20 cellular contexts compared by ENCODE assay signal in genomic region chr14:95353007-95353406, GRCh38. TPM values are rescaled to one million over a fixed set of nuclear protein-coding genes. Genes with fewer than 3 reads are reported as not detected.
DNase-seq lines count a peak whose midpoint lies in the region; ATAC-seq, FAIRE-seq and TF ChIP-seq lines count a peak whose summit lies in the region.
"Had no signal": no experiment of that assay in that cellular context is flagged by ENCODE, and none has a peak within 500 bp of the region (broad histone marks: within the 10 kb centered on the region; RNA-seq: fewer than 3 reads in every experiment).

No MANE protein-coding gene starts in this region.

- no peaks in the 10 kb centered on the region for H3K36me3 ChIP-seq in HEK293 (ENCODE audit: control insufficient read depth in 2 of 2, insufficient read depth in 1 of 2, low read length in 2 of 2)
- H3K36me3 ChIP-seq: BE2C; BLaER1 treated with 17β-estradiol and CSF1 and Interleukin-3, amounts not matched to agents 10 nM and 100 nM had no signal

- H3K4me2 ChIP-seq in A549: no peak overlapping the region

- no peak overlapping the region for H3K4me3 ChIP-seq in A549
- H3K4me3 ChIP-seq in HEK293 (ENCODE audit: low read depth, low read length): no peak overlapping the region
- H3K4me3 ChIP-seq: BLaER1 treated with 17β-estradiol and CSF1 and Interleukin-3, amounts not matched to agents 10 nM and 100 nM had no signal

- no peak overlapping the region for H3K27ac Mint-ChIP-seq in osteocyte (ENCODE audit: unreplicated experiment)
- H3K27ac Mint-ChIP-seq: CD4-positive, alpha-beta T cell; CD8-positive, alpha-beta T cell had no signal

- H3K9me3 Mint-ChIP-seq in osteocyte (ENCODE audit: unreplicated experiment): peaks cover 10% of the 10 kb centered on the region

- DNase-seq in A549 (ENCODE audit: low read depth in 1 of 2, low spot score in 1 of 2) (no peak), osteocyte (ENCODE audit: extremely low spot score, unreplicated experiment) (peak; percentile 15)
- DNase-seq: 8988T; ACHN; BE2C; Caco-2; Calu3; CD4-positive, alpha-beta T cell; CD8-positive, alpha-beta T cell; DMS79 treated with DMSO at 0.1 percent for 48 hours; GF-D8 had no signal

- no peak for ATAC-seq in A549
- no peak for ATAC-seq in GM21367 (IDR thresholded peaks at IDR 0.05; ENCODE audit: unreplicated experiment)
- ATAC-seq in HG03378 (IDR thresholded peaks at IDR 0.05; ENCODE audit: unreplicated experiment): no peak
- ATAC-seq in GM21619 (IDR thresholded peaks at IDR 0.05; ENCODE audit: unreplicated experiment): no peak
- no peak for ATAC-seq in HG03571 (IDR thresholded peaks at IDR 0.05; ENCODE audit: unreplicated experiment)
- ATAC-seq: CD8-positive, alpha-beta T cell had no signal

- peaks cover 17% of the 10 kb centered on the region; the same call in 2 of the 3 replicates for H3K9me3 ChIP-seq in A549
- H3K9me3 ChIP-seq in HEK293 (ENCODE audit: control insufficient read depth, insufficient read depth, low read depth, low read length): no peaks in the 10 kb centered on the region
- H3K9me3 ChIP-seq: BE2C, Caco-2 had no signal

- no peaks in the 10 kb centered on the region for H3K36me3 Mint-ChIP-seq in osteocyte (ENCODE audit: unreplicated experiment)
- H3K36me3 Mint-ChIP-seq: CD8-positive, alpha-beta T cell had no signal

- H3K4me1 ChIP-seq in A549 (no peaks in the 10 kb centered on the region), HEK293 (ENCODE audit: control insufficient read depth, insufficient read depth, low read length) (no peaks in the 10 kb centered on the region)
- H3K4me1 ChIP-seq: BE2C, Caco-2 had no signal

- no peak for FAIRE-seq in A549 (lab: Jason Lieb, UNC)
- FAIRE-seq: D721Med, G401.6 had no signal

- POLR2A ChIA-PET in A549 (lab: Yijun Ruan, JAX): no interaction called here
- POLR2A ChIA-PET in HEK293 (lab: Yijun Ruan, JAX): no interaction called here

- H3K27ac ChIP-seq in A549 (no peak overlapping the region), HEK293 (ENCODE audit: extremely low read depth, low read depth, low read length) (no peak overlapping the region)
- H3K27ac ChIP-seq: C4-2B had no signal

- no peak for TF ChIP-seq EP300 in A549 (IDR thresholded peaks at IDR 0.05)

- no peak for TF ChIP-seq POLR2A in A549 (IDR thresholded peaks at IDR 0.05; ENCODE audit: low read length)

- no peak for TF ChIP-seq RAD21 in A549 (conservative IDR thresholded peaks at IDR 0.05 in 1 of 2, IDR thresholded peaks at IDR 0.05 in 1 of 2)

- no peak overlapping the region for H3K4me3 Mint-ChIP-seq in osteocyte (ENCODE audit: unreplicated experiment)
- H3K4me3 Mint-ChIP-seq: CD4-positive, alpha-beta T cell; CD8-positive, alpha-beta T cell had no signal

- no peaks in the 10 kb centered on the region for H3K4me1 Mint-ChIP-seq in osteocyte (ENCODE audit: unreplicated experiment)

- 67% methylated on average over 1 of the region's 1 CpG for WGBS in A549 (ENCODE audit: missing lambda C conversion rate)

- CTCF ChIA-PET in A549 (lab: Yijun Ruan, JAX): interaction anchor here (1.5 to 1.8 kb wide), 2 partner anchors 24 to 27 kb away, joined by 4 read pairs; no protein-coding TSS in a partner anchor
- CTCF ChIA-PET in HEK293 (lab: Yijun Ruan, JAX): no interaction called here

- TF ChIP-seq CTCF in A549 (IDR thresholded peaks at IDR 0.05): no peak
- TF ChIP-seq CTCF in HEK293 (tag by site-specific recombination; IDR thresholded peaks at IDR 0.05): no peak
- no peak for TF ChIP-seq CTCF in osteocyte (IDR thresholded peaks at IDR 0.05)

- peaks cover 32% of the 10 kb centered on the region for H3K27me3 Mint-ChIP-seq in osteocyte (ENCODE audit: unreplicated experiment)

TF ChIP-seq in A549, 52 proteins besides CTCF, POLR2A, EP300 and RAD21:
- TF ChIP-seq ZC3H11A (IDR thresholded peaks at IDR 0.05) (peak; percentile 70), BHLHE40 (IDR thresholded peaks at IDR 0.05; ENCODE audit: low read depth, low read length) (no peak)
- TF ChIP-seq, protein P1, sequence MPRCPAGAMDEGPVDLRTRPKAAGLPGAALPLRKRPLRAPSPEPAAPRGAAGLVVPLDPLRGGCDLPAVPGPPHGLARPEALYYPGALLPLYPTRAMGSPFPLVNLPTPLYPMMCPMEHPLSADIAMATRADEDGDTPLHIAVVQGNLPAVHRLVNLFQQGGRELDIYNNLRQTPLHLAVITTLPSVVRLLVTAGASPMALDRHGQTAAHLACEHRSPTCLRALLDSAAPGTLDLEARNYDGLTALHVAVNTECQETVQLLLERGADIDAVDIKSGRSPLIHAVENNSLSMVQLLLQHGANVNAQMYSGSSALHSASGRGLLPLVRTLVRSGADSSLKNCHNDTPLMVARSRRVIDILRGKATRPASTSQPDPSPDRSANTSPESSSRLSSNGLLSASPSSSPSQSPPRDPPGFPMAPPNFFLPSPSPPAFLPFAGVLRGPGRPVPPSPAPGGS (IDR thresholded peaks at IDR 0.05): no peak

TF ChIP-seq in HEK293, 187 proteins besides CTCF, POLR2A, EP300 and RAD21 (continues in another document):
- peak; percentile 28; the same call in 1 of the 2 replicates for TF ChIP-seq ZXDB (tag by site-specific recombination; IDR thresholded peaks at IDR 0.05)
- 0 out of 2 replicates have a peak, but pooled peaks have one; percentile 21 for TF ChIP-seq ZNF433 (tag by site-specific recombination; IDR thresholded peaks at IDR 0.05; ENCODE audit: low read depth)
- TF ChIP-seq ZNF560 (tag by site-specific recombination; IDR thresholded peaks at IDR 0.05; ENCODE audit: borderline replicate concordance): 0 out of 2 replicates have a peak, but pooled peaks have one; percentile 20
- peak; percentile 46 for TF ChIP-seq ZNF623 (tag by site-specific recombination; IDR thresholded peaks at IDR 0.05)
- peak; percentile 23 for TF ChIP-seq ZNF654 (tag by site-specific recombination; IDR thresholded peaks at IDR 0.05; ENCODE audit: low read depth)
- TF ChIP-seq ZNF394 (tag by site-specific recombination; IDR thresholded peaks at IDR 0.05; ENCODE audit: borderline replicate concordance): peak; percentile 76; the same call in 1 of the 2 replicates
- TF ChIP-seq ZNF266 (tag by site-specific recombination; IDR thresholded peaks at IDR 0.05; ENCODE audit: low read depth): 0 out of 2 replicates have a peak, but pooled peaks have one; percentile 39
- TF ChIP-seq ZNF37A (tag by site-specific recombination; IDR thresholded peaks at IDR 0.05): no peak
- TF ChIP-seq ZNF548 (tag by site-specific recombination; IDR thresholded peaks at IDR 0.05): no peak
- TF ChIP-seq ZNF555 (tag by site-specific recombination; conservative IDR thresholded peaks at IDR 0.05): peak; percentile 52
- TF ChIP-seq, protein P2, sequence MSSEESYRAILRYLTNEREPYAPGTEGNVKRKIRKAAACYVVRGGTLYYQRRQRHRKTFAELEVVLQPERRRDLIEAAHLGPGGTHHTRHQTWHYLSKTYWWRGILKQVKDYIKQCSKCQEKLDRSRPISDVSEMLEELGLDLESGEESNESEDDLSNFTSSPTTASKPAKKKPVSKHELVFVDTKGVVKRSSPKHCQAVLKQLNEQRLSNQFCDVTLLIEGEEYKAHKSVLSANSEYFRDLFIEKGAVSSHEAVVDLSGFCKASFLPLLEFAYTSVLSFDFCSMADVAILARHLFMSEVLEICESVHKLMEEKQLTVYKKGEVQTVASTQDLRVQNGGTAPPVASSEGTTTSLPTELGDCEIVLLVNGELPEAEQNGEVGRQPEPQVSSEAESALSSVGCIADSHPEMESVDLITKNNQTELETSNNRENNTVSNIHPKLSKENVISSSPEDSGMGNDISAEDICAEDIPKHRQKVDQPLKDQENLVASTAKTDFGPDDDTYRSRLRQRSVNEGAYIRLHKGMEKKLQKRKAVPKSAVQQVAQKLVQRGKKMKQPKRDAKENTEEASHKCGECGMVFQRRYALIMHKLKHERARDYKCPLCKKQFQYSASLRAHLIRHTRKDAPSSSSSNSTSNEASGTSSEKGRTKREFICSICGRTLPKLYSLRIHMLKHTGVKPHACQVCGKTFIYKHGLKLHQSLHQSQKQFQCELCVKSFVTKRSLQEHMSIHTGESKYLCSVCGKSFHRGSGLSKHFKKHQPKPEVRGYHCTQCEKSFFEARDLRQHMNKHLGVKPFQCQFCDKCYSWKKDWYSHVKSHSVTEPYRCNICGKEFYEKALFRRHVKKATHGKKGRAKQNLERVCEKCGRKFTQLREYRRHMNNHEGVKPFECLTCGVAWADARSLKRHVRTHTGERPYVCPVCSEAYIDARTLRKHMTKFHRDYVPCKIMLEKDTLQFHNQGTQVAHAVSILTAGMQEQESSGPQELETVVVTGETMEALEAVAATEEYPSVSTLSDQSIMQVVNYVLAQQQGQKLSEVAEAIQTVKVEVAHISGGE (tag by site-specific recombination; conservative IDR thresholded peaks at IDR 0.05; ENCODE audit: low read depth): peak; percentile 51
- no peak for TF ChIP-seq ZNF19 (tag by site-specific recombination; IDR thresholded peaks at IDR 0.05; ENCODE audit: low read depth)
- TF ChIP-seq ZNF202 (tag by site-specific recombination; IDR thresholded peaks at IDR 0.05; ENCODE audit: borderline replicate concordance): 0 out of 2 replicates have a peak, but pooled peaks have one; percentile 23
- no peak for TF ChIP-seq ZBTB48 (tag by site-specific recombination; IDR thresholded peaks at IDR 0.05)
- TF ChIP-seq ZBTB8A (tag by site-specific recombination; IDR thresholded peaks at IDR 0.05): peak; percentile 43; the same call in 1 of the 2 replicates

RNA-seq across cellular contexts. Expression of gene CLMN, which starts 33.3 kb away (rescaled TPM):
- polyA plus RNA-seq in A549 (2011; rRNA removed) (10.6 and 11.3 TPM in 2 replicates), A549 (2017; fragmentation: RNase III; extraction: RNeasy Plus Mini Kit Qiagen cat#74134 plus additional on column Dnase treatment) (2.9 to 4.3 TPM (median 3.3 TPM) in 3 replicates)
- 1.4 and 1.6 TPM in 2 replicates for polyA plus RNA-seq in A549 (2012; cell fraction: cytosol; rRNA removed)
- polyA plus RNA-seq in A549 (2012; cell fraction: nucleus; rRNA removed): 2.0 and 3.1 TPM in 2 replicates
- polyA minus RNA-seq in A549 (2011; rRNA and poly(A)+ RNA removed): 10.9 and 11.9 TPM in 2 replicates
- total RNA-seq in osteocyte: 5.1 and 5.4 TPM in 2 replicates

Comparison
In these comparisons a context has a peak if more than half of its experiments do, and no peak if none do; other contexts are left out.
1. Of the 5 proteins assayed by ChIP-seq in both HEK293 and A549: peak only in HEK293: REST; only in A549: none; in both: none; in neither: 4.